In the genomic region with DNA sequence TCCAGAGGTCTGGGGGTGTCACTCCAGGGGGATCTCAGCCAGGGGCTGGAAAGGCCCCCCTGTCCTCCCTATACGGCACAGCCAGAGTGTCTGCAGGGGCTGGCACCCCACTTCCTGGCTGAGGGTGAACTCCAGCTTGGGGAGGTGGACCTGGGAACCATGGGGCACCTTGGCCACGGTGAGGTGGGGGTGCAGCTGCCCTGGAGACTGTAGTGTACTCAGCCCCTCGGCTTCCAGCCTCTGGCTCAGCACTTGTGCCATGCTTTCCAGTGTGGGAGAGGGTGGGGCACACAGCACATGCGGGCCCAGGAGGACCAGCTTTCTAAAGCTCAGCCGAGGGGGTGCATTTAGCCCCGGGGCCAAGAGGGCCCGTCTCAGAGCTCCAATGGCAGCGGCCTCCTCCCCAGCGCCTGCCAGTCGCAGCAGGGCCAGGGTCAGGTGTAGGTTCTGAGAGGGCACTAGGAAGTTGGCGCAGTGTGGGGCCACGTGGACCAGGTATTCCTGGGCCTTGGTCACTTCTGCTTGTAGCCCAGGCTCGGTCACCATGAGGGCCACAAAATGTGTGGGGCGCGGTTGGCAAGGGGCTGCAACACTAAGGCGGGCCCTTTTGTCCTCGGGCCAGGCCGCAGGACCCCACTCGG, we compare ENCODE assay signal across 8 cellular contexts. TPM values are rescaled to one million over a fixed set of nuclear protein-coding genes. Genes with fewer than 3 reads are reported as not detected.
DNase-seq lines count a peak whose midpoint lies in the region; ATAC-seq, FAIRE-seq and TF ChIP-seq lines count a peak whose summit lies in the region.

No MANE protein-coding gene starts in this region.

- peak in 1 of 5 donors; percentile 44 for DNase-seq in heart left ventricle
- DNase-seq in cardiac septum (ENCODE audit: low spot score), result no peak
- no peak for DNase-seq in astrocyte of the cerebellum (ENCODE audit: low read depth)
- DNase-seq in lung (ENCODE audit: low spot score), result no peak
- no peak for DNase-seq in kidney glomerular epithelial cell (lab: John Stamatoyannopoulos, UW)
- DNase-seq in SW 1271 (lab: John Stamatoyannopoulos, UW), result no peak
- DNase-seq in GM19239 (ENCODE audit: insufficient read length, low spot score), result no peak

- H3K27ac ChIP-seq in heart left ventricle (peak overlapping the region; percentile 94 to 99 (median 98)), lung (ENCODE audit: low read depth in 1 of 2, low read length in 1 of 2) (peak overlapping the region; percentile 94 to 98), urinary bladder (ENCODE audit: low read depth) (peak overlapping the region; percentile 97)

- intact Hi-C loops in heart left ventricle (cut with DNase I) (loop anchor here in 2 of 10 donors (2.0 to 5.0 kb wide), 2 partner anchors 13 to 590 kb away; partner anchors contain the start of gene LENG8 (in 1 of the 2)), cardiac septum (cut with DNase I) (no loop called here)

- peak overlapping the region in 11 of 12 donors; percentile 40 to 78 (median 68) for H3K4me3 ChIP-seq in heart left ventricle
- peak overlapping the region; percentile 50 for H3K4me3 ChIP-seq in astrocyte of the cerebellum (ENCODE audit: low read depth, low read length)
- H3K4me3 ChIP-seq in lung, result peak overlapping the region; percentile 63
- peak overlapping the region; percentile 47 for H3K4me3 ChIP-seq in urinary bladder (ENCODE audit: low read depth, low read length)

- peaks cover 0 to 53% (median 48%) of the 10 kb centered on the region in 9 donors for H3K36me3 ChIP-seq in heart left ventricle
- H3K36me3 ChIP-seq in lung (ENCODE audit: control insufficient read depth in 2 of 2, insufficient read depth in 2 of 2, low read length in 2 of 2), result peaks cover 7 to 47% of the 10 kb centered on the region in 2 donors
- no peaks in the 10 kb centered on the region for H3K36me3 ChIP-seq in urinary bladder (ENCODE audit: insufficient read depth)

- no peak for FAIRE-seq in GM19239 (lab: Jason Lieb, UNC)

- in situ Hi-C loops in astrocyte of the cerebellum (cut with HindIII; ENCODE audit: low sequenced_read_pairs), result loop anchor here (25.0 kb wide), 1 partner anchor 1150 kb away; the partner anchor contains the start of genes ZNF524, ZNF784 and ZNF865

- no peaks in the 10 kb centered on the region for H3K9me3 ChIP-seq in heart left ventricle
- H3K9me3 ChIP-seq in lung (ENCODE audit: control insufficient read depth in 2 of 2, insufficient read depth in 1 of 2, low read length in 1 of 2), result no peaks in the 10 kb centered on the region

- TF ChIP-seq CTCF in heart left ventricle (IDR thresholded peaks at IDR 0.05), result no peak
- no peak for TF ChIP-seq CTCF in astrocyte of the cerebellum (IDR thresholded peaks at IDR 0.05; ENCODE audit: low read depth, low read length, missing control alignments)
- TF ChIP-seq CTCF in lung (IDR thresholded peaks at IDR 0.05; ENCODE audit: control extremely low read depth, extremely low read depth), result no peak

- TF ChIP-seq POLR2A in heart left ventricle (IDR thresholded peaks at IDR 0.05), result no peak

- H3K4me1 ChIP-seq in heart left ventricle (peaks cover 0 to 49% (median 30%) of the 10 kb centered on the region in 12 donors), lung (ENCODE audit: control insufficient read depth in 2 of 2, insufficient read depth in 2 of 2, low read length in 2 of 2) (peaks cover 0 to 19% of the 10 kb centered on the region in 2 donors), urinary bladder (ENCODE audit: insufficient read depth) (no peaks in the 10 kb centered on the region)

- ATAC-seq in heart left ventricle (no peak), lung (ENCODE audit: insufficient read depth, low FRiP score) (no peak)

- peaks cover 0 to 6% (median 0%) of the 10 kb centered on the region in 9 donors for H3K27me3 ChIP-seq in heart left ventricle
- no peaks in the 10 kb centered on the region for H3K27me3 ChIP-seq in lung (ENCODE audit: control insufficient read depth, insufficient read depth)

- WGBS in heart left ventricle, 4 donors, result 52 to 65% (median 56%) methylated on average over 14 to 19 of the region's 19 CpGs
- WGBS in lung, 2 donors, result 72 to 78% methylated on average over 19 of the region's 19 CpGs
- 57% methylated on average over 19 of the region's 19 CpGs for WGBS in urinary bladder

RNA-seq across cellular contexts. Expression of gene LENG9, which starts 1.4 kb away (rescaled TPM):
- 1 to 10 TPM; 1.5 to 4.1 (median 2.4) TPM for total RNA-seq in heart left ventricle
- polyA plus RNA-seq in heart left ventricle, result 1 to 10 TPM; 1.4 to 2.1 TPM
- 2.9 TPM for total RNA-seq in cardiac septum
- 10 to 100 TPM in 1 of 2 donors, 1 to 10 TPM in 1; 1.8 to 13.8 TPM for total RNA-seq in lung
- 10 to 100 TPM in 1 of 2 donors, 1 to 10 TPM in 1; 4.6 to 11.9 TPM for polyA plus RNA-seq in lung
- total RNA-seq in urinary bladder, result 3.3 TPM
- polyA plus RNA-seq in urinary bladder, result 6.2 TPM

RNA-seq across cellular contexts. Expression of gene CDC42EP5, which starts 10.9 kb away (rescaled TPM):
- 10 to 100 TPM in 5 of 9 donors, 1 to 10 TPM in 4; 5.6 to 16.3 (median 11.4) TPM for total RNA-seq in heart left ventricle
- 1 to 10 TPM; 7.1 to 8.7 TPM for polyA plus RNA-seq in heart left ventricle
- 14.2 TPM for total RNA-seq in cardiac septum
- total RNA-seq in lung, result 10 to 100 TPM; 24.9 to 25.7 TPM
- polyA plus RNA-seq in lung, result 10 to 100 TPM; 15.8 to 17.8 TPM
- 31.4 TPM for total RNA-seq in urinary bladder
- polyA plus RNA-seq in urinary bladder, result 42.4 TPM

RNA-seq across cellular contexts. Expression of gene LENG8, which starts 13.2 kb away (rescaled TPM):
- total RNA-seq in heart left ventricle (10 to 100 TPM; 23.6 to 82.9 (median 58.8) TPM), cardiac septum (86.5 TPM), lung (100 to 1,000 TPM in 1 of 2 donors, 10 to 100 TPM in 1; 75.1 to 199 TPM), urinary bladder (49.7 TPM)
- polyA plus RNA-seq in heart left ventricle (10 to 100 TPM; 35.2 to 93.9 TPM), lung (100 to 1,000 TPM in 1 of 2 donors, 10 to 100 TPM in 1; 86.4 to 139 TPM), urinary bladder (121 TPM)

RNA-seq across cellular contexts. Expression of gene LAIR2, which starts 40.4 kb away (rescaled TPM):
- total RNA-seq in heart left ventricle (1 to 10 TPM in 1 of 9 donors, not detected in 8; 2.4 TPM), cardiac septum (not detected), lung (not detected), urinary bladder (not detected)
- polyA plus RNA-seq in heart left ventricle (not detected), lung (1 to 10 TPM in 1 of 2 donors, not detected in 1; 1.7 TPM), urinary bladder (not detected)

RNA-seq across cellular contexts. Expression of gene TTYH1, which starts 46.9 kb away (rescaled TPM):
- total RNA-seq in heart left ventricle (1 to 10 TPM in 5 of 9 donors, under 1 TPM in 4; 0.46 to 6.9 (median 1.1) TPM), cardiac septum (1.3 TPM), lung (under 1 TPM; 0.18 to 0.46 TPM), urinary bladder (3.6 TPM)
- polyA plus RNA-seq in heart left ventricle (1 to 10 TPM in 1 of 2 donors, under 1 TPM in 1; 0.85 to 1.8 TPM), lung (under 1 TPM in 1 of 2 donors, not detected in 1; 0.05 TPM), urinary bladder (3.7 TPM)
